9 cellular contexts compared by ENCODE assay signal in genomic region chr6:112925702-112926101, GRCh38.
"Had no signal": no experiment of that assay in that cellular context is flagged by ENCODE, and none has a peak within 500 bp of the region (broad histone marks: within the 10 kb centered on the region; RNA-seq: fewer than 3 reads in every experiment).

No MANE protein-coding gene starts in this region.

- H3K4me3 Mint-ChIP-seq: GM23338, H9 had no signal

- H3K9ac ChIP-seq: KMS-11 had no signal

- H2AFZ ChIP-seq: GM23338 had no signal

- DNase-seq: H9, HCEC 1CT, Karpas-422, KBM-7 had no signal

- H3K4me2 ChIP-seq: GM23338, KMS-11 had no signal

- FAIRE-seq: H1, H54, HTR-8/SVneo had no signal

- H3K4me3 ChIP-seq: GM23338 had no signal

- H3K27ac ChIP-seq: KMS-11 had no signal

- H3K27ac Mint-ChIP-seq: GM23338, H9 had no signal

- ATAC-seq: GM23338 had no signal
